10 cellular contexts compared by ENCODE assay signal in the genomic region with DNA sequence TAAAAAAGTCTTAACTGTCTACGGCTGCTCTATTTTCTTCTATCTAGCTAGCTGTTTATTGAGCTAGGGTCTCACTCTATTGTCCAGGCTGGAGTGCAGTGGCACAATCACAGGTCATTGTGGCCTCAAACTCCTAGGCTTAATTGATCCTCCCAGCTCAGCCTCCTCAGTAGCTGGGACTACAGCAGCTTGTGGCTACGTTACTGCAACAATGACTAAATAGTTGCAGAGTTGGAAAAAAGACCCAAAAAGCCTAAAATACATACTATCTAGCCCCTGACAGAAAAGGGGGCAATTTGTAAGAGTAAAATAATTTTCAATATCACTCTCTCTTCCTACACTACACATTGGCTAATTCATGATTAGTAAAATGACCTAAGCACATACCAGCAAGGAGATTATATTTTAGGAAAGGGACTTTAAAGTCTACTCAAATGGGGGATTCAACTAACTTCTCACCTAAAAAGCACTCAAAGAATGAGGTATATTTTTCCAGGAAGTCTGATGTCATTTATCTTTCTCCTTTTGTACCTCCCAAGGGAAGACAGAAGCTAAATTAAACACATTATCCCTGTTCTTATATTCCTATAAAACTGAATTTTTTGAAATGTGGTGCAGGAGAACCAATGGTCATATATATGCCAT.
A peak's percentile ranks its signal among the peaks of the same experiment; 100 is the strongest.
DNase-seq lines count a peak whose midpoint lies in the region; ATAC-seq and TF ChIP-seq lines count a peak whose summit lies in the region.
"Had no signal": no experiment of that assay in that cellular context is flagged by ENCODE, and none has a peak within 500 bp of the region (broad histone marks: within the 10 kb centered on the region; RNA-seq: fewer than 3 reads in every experiment).

No MANE protein-coding gene starts in this region.

- H3K4me1 ChIP-seq in Caco-2 (peaks cover 7% of the 10 kb centered on the region), SJSA1 (replicated peaks) (peaks cover 53% of the 10 kb centered on the region)

- intact Hi-C loops in Caco-2 (cut with micrococcal nuclease; ENCODE audit: unreplicated experiment): loop anchor here (1.0 to 10.0 kb wide), 3 partner anchors 84 to 231 kb away; a partner anchor contains a TSS

- BruUV-seq in Caco-2 (replicated peaks; lab: Mats Ljungman, UMichigan): no TSS peak

- peaks cover 21% of the 10 kb centered on the region for H3K4me1 Mint-ChIP-seq in Caco-2 (ENCODE audit: low read depth, unreplicated experiment)
- peaks cover 5% of the 10 kb centered on the region for H3K4me1 Mint-ChIP-seq in progenitor cell of endocrine pancreas (ENCODE audit: low read depth)

- POLR2A ChIA-PET in Caco-2 (lab: Charles Lee): interaction anchor here (1.2 to 2.3 kb wide), 3 partner anchors 83 to 110 kb away, joined by 11 to 16 read pairs (median 11); a partner anchor contains a TSS

- TF ChIP-seq CTCF in Caco-2 (IDR thresholded peaks at IDR 0.05; ENCODE audit: insufficient read depth in 1 of 2, low read depth in 1 of 2, low read length in 1 of 2, severe bottlenecking in 1 of 2, unreplicated experiment in 1 of 2) (no peak), progenitor cell of endocrine pancreas (IDR thresholded peaks at IDR 0.05; ENCODE audit: unreplicated experiment) (no peak)

- H3K9me3 ChIP-seq in Caco-2: no peaks in the 10 kb centered on the region
- H3K9me3 ChIP-seq in SJSA1 (replicated peaks): no peaks in the 10 kb centered on the region
- H3K9me3 ChIP-seq: neutrophil had no signal

- H3K27ac Mint-ChIP-seq in Caco-2 (ENCODE audit: unreplicated experiment) (peak overlapping the region; percentile 20), progenitor cell of endocrine pancreas (peak overlapping the region; percentile 70)

- H3K27ac ChIP-seq in SJSA1 (peak overlapping the region; percentile 81), epithelial cell of prostate (peak overlapping the region; percentile 87)
- H3K27ac ChIP-seq: neutrophil had no signal

- H3K36me3 ChIP-seq in Caco-2 (ENCODE audit: control insufficient read depth, insufficient read depth, low read length) (peaks cover 19% of the 10 kb centered on the region), SJSA1 (peaks cover 40% of the 10 kb centered on the region)

- H3K9me3 Mint-ChIP-seq in Caco-2 (ENCODE audit: unreplicated experiment) (no peaks in the 10 kb centered on the region), progenitor cell of endocrine pancreas (ENCODE audit: low read depth) (no peaks in the 10 kb centered on the region)
- H3K9me3 Mint-ChIP-seq: dendritic cell treated with granulocyte-macrophage colony-stimulating factor and Interleukin-4, amounts not matched to agents 40 ng/mL and 50 ng/mL, for 4 days had no signal

- ATAC-seq in HG03439 (IDR thresholded peaks at IDR 0.05; ENCODE audit: unreplicated experiment) (no peak), HG03095 (IDR thresholded peaks at IDR 0.05; ENCODE audit: unreplicated experiment) (no peak), GM18519 (IDR thresholded peaks at IDR 0.05; ENCODE audit: low FRiP score, unreplicated experiment) (no peak)

- no peaks in the 10 kb centered on the region for H3K27me3 Mint-ChIP-seq in Caco-2 (ENCODE audit: insufficient read depth, unreplicated experiment)
- no peaks in the 10 kb centered on the region for H3K27me3 Mint-ChIP-seq in progenitor cell of endocrine pancreas
- H3K27me3 Mint-ChIP-seq: dendritic cell treated with granulocyte-macrophage colony-stimulating factor and Interleukin-4, amounts not matched to agents 40 ng/mL and 50 ng/mL, for 4 days had no signal

- DNase-seq in Caco-2 (no peak), SJSA1 (ENCODE audit: low read depth in 1 of 2, low spot score in 2 of 2) (peak in 1 of 2 experiments; percentile 59), epithelial cell of prostate (ENCODE audit: low read depth, low spot score) (no peak), progenitor cell of endocrine pancreas (ENCODE audit: low spot score, unreplicated experiment) (no peak), NCI-H1105 treated with DMSO at 0.1 percent for 48 hours (lab: John Stamatoyannopoulos, UW) (no peak)

- CTCF ChIA-PET in Caco-2 (lab: Charles Lee): interaction anchor here (0.6 to 6.5 kb wide), 21 partner anchors 9 to 125 kb away, joined by 3 to 261 read pairs (median 3); a partner anchor contains a TSS

- H3K4me3 Mint-ChIP-seq in Caco-2 (ENCODE audit: unreplicated experiment) (no peak overlapping the region), progenitor cell of endocrine pancreas (ENCODE audit: low read depth) (no peak overlapping the region)
- H3K4me3 Mint-ChIP-seq: dendritic cell treated with granulocyte-macrophage colony-stimulating factor and Interleukin-4, amounts not matched to agents 40 ng/mL and 50 ng/mL, for 4 days had no signal

- H3K27me3 ChIP-seq in Caco-2 (replicated peaks; ENCODE audit: control insufficient read depth, insufficient read depth, low read length) (no peaks in the 10 kb centered on the region), SJSA1 (replicated peaks) (no peaks in the 10 kb centered on the region)
- H3K27me3 ChIP-seq: neutrophil had no signal

- H3K36me3 Mint-ChIP-seq in Caco-2 (ENCODE audit: insufficient read depth, unreplicated experiment) (peaks cover 100% of the 10 kb centered on the region), progenitor cell of endocrine pancreas (ENCODE audit: insufficient read depth) (peaks cover 28% of the 10 kb centered on the region)

- H3K4me3 ChIP-seq in Caco-2 (ENCODE audit: low read depth, low read length) (no peak overlapping the region), SJSA1 (no peak overlapping the region)
